42 cellular contexts compared by ENCODE assay signal in genomic region chr19:55044286-55044685, GRCh38. TPM values are rescaled to one million over a fixed set of nuclear protein-coding genes. Genes with fewer than 3 reads are reported as not detected.
"Had no signal": no experiment of that assay in that cellular context is flagged by ENCODE, and none has a peak within 500 bp of the region (broad histone marks: within the 10 kb centered on the region; RNA-seq: fewer than 3 reads in every experiment).

No MANE protein-coding gene starts in this region.

- H3K4me1 Mint-ChIP-seq: brain had no signal

- H3K9me3 Mint-ChIP-seq: activated T-helper 1 cell treated with anti-CD3 and anti-CD28 coated beads, Interleukin-12 subunit alpha, Interleukin-12 subunit beta, Interleukin-2, Interleukin-4 antibody, amounts not matched to agents 30 ng/mL and 10 ng/mL and 1 ng/mL, durations not matched to agents 14 hours and 24 hours and 36 hours; brain; T-cell had no signal

- H3K27me3 Mint-ChIP-seq: activated T-cell treated with anti-CD3 and anti-CD28 coated beads, Interleukin-2, amount 50 U/mL, for 24 hours; brain; T-cell; T-helper 17 cell had no signal

- H3K4me3 Mint-ChIP-seq: activated CD8-positive, alpha-beta T cell treated with anti-CD3 and anti-CD28 coated beads, Interleukin-2, amount 10 ng/mL, durations not matched to agents 7 days and 5 days; activated T-cell treated with anti-CD3 and anti-CD28 coated beads, Interleukin-2, amount 50 U/mL, for 24 hours; activated T-helper 1 cell treated with anti-CD3 and anti-CD28 coated beads, Interleukin-12 subunit alpha, Interleukin-12 subunit beta, Interleukin-2, Interleukin-4 antibody, amounts not matched to agents 30 ng/mL and 10 ng/mL and 1 ng/mL, durations not matched to agents 14 hours and 24 hours and 36 hours; brain; T-cell; T-helper 17 cell had no signal

- H3K27ac ChIP-seq: Peyer's patch, WERI-Rb-1 had no signal

- ATAC-seq: activated CD8-positive, alpha-beta T cell treated with anti-CD3 and anti-CD28 coated beads, Interleukin-2, amount 10 ng/mL, durations not matched to agents 7 days and 5 days; PC-3; Right ventricle myocardium inferior; SK-N-SH treated with all-trans-retinoic acid at 6 μM for 48 hours; T-cell; T-helper 17 cell had no signal

- H3K27ac Mint-ChIP-seq: activated T-cell treated with anti-CD3 and anti-CD28 coated beads, Interleukin-2, amount 50 U/mL, for 24 hours; activated T-helper 1 cell treated with anti-CD3 and anti-CD28 coated beads, Interleukin-12 subunit alpha, Interleukin-12 subunit beta, Interleukin-2, Interleukin-4 antibody, amounts not matched to agents 30 ng/mL and 10 ng/mL and 1 ng/mL, durations not matched to agents 14 hours and 24 hours and 36 hours; T-cell; T-helper 17 cell had no signal

- H3K9me3 ChIP-seq: MG63, Peyer's patch had no signal

- FAIRE-seq: bronchial epithelial cell, colon had no signal

- DNase-seq: activated CD4-positive, alpha-beta T cell treated with anti-CD3 and anti-CD28 coated beads for 1 hour; activated CD4-positive, alpha-beta T cell treated with anti-CD3 and anti-CD28 coated beads for 48 hours; activated CD4-positive, alpha-beta T cell treated with anti-CD3 and anti-CD28 coated beads, Interleukin-2, amount 50 U/mL, for 48 hours; activated CD4-positive, CD25-positive, alpha-beta regulatory T cell; activated CD8-positive, alpha-beta T cell treated with anti-CD3 and anti-CD28 coated beads, Interleukin-2, amount 10 ng/mL, durations not matched to agents 7 days and 5 days; activated effector memory CD4-positive, alpha-beta T cell treated with Interleukin-2 at 50 U/mL for 16 hours; activated naive CD4-positive, alpha-beta T cell treated with anti-CD3 and anti-CD28 coated beads, Interleukin-2, amount 50 U/mL, for 16 hours; activated T-cell treated with anti-CD3 and anti-CD28 coated beads, Interleukin-2, amount 50 U/mL, for 24 hours; anterior cingulate cortex; caudate nucleus; cerebellar nuclear complex; Karpas-422; KBM-7; MG63; NCI-H1048; NCI-H1105 treated with DMSO at 0.1 percent for 48 hours; NCI-H1436; NCI-H1694; NCI-H1930; NCI-H2081 treated with DMSO at 0.1 percent for 48 hours; NCI-H2171; NCI-H226; NCI-H446 treated with DMSO at 0.1 percent for 48 hours; NCI-H524; NCI-H69; NCI-H82; NK-92 treated with Interleukin-12 subunit alpha and Interleukin-12 subunit beta, amount 100 ng/mL, for 24 hours; PC-3; Peyer's patch; RPMI8226; SIG-M5; T-cell; T-helper 17 cell; T1000; WERI-Rb-1 had no signal

- H3K4me3 ChIP-seq: MG63, Peyer's patch had no signal

- H3K27me3 ChIP-seq: MG63, Peyer's patch had no signal

RNA-seq across cellular contexts. Expression of gene GP6, which starts 6.2 kb away (rescaled TPM):
- total RNA-seq: activated T-helper 1 cell treated with anti-CD3 and anti-CD28 coated beads, Interleukin-12 subunit alpha, Interleukin-12 subunit beta, Interleukin-2, Interleukin-4 antibody, amounts not matched to agents 30 ng/mL and 10 ng/mL and 1 ng/mL, durations not matched to agents 14 hours and 24 hours and 36 hours; bronchial epithelial cell; SK-MEL-5 had no signal
